ENCODE assay signal across 1 cellular context in genomic region chr21:17742181-17742580, GRCh38.
TF ChIP-seq lines count a peak whose summit lies in the region.

No MANE protein-coding gene starts in this region.

TF ChIP-seq in GM23338, 12 proteins besides CTCF, POLR2A, EP300 and RAD21 (continued from another document):
- TF ChIP-seq REST (IDR thresholded peaks at IDR 0.05; ENCODE audit: unreplicated experiment) (no peak), ZNF331 (CRISPR knock-in tag; IDR thresholded peaks at IDR 0.05; ENCODE audit: low read depth) (no peak), ZNF114 (CRISPR knock-in tag; IDR thresholded peaks at IDR 0.05) (no peak), JUNB (IDR thresholded peaks at IDR 0.05; ENCODE audit: unreplicated experiment) (no peak), EZH2phosphoT487 (IDR thresholded peaks at IDR 0.05; ENCODE audit: unreplicated experiment) (no peak), CREB1 (CRISPR knock-in tag; IDR thresholded peaks at IDR 0.05; ENCODE audit: low read depth) (no peak), ETS1 (IDR thresholded peaks at IDR 0.05) (no peak)
TF ChIP-seq in GM23338: peak in this region for 0.
